In genomic region chr2:240555541-240556250, GRCh38 we compare ENCODE assay signal across 1 cellular context.
TF ChIP-seq lines count a peak whose summit lies in the region.

No MANE protein-coding gene starts in this region.

TF ChIP-seq in HepG2, 621 proteins besides CTCF, POLR2A, EP300 and RAD21:
- TF ChIP-seq NRL (CRISPR knock-in tag; IDR thresholded peaks at IDR 0.05; ENCODE audit: borderline replicate concordance) (peak; percentile 58; the same call in 1 of the 2 replicates), KDM5B (CRISPR knock-in tag; IDR thresholded peaks at IDR 0.05; ENCODE audit: borderline replicate concordance) (no peak)
